25 cellular contexts compared by ENCODE assay signal in genomic region chr20:63002511-63002910, GRCh38. TPM values are rescaled to one million over a fixed set of nuclear protein-coding genes. Genes with fewer than 3 reads are reported as not detected.
"Had no signal": no experiment of that assay in that cellular context is flagged by ENCODE, and none has a peak within 500 bp of the region (broad histone marks: within the 10 kb centered on the region; RNA-seq: fewer than 3 reads in every experiment).

No MANE protein-coding gene starts in this region.

- H3K4me3 ChIP-seq: ascending aorta, body of pancreas, MG63 had no signal

- H3K9me3 ChIP-seq: ascending aorta, body of pancreas had no signal

- H3K4me1 ChIP-seq: ascending aorta had no signal

- H3K27ac ChIP-seq: ascending aorta, body of pancreas had no signal

- H3K36me3 ChIP-seq: ascending aorta, MG63 had no signal

- DNase-seq: activated CD4-positive, alpha-beta T cell treated with anti-CD3 and anti-CD28 coated beads for 4 hours; activated CD8-positive, alpha-beta memory T cell treated with anti-CD3 and anti-CD28 coated beads, Interleukin-2, amount 50 U/mL, for 4 hours; activated CD8-positive, alpha-beta T cell treated with anti-CD3 and anti-CD28 coated beads for 36 hours; activated naive CD8-positive, alpha-beta T cell treated with anti-CD3 and anti-CD28 coated beads, Interleukin-2, amount 50 U/mL, for 24 hours; amniotic stem cell; body of pancreas; KG1; MG63; MV-4-11; NCI-H1105; NCI-H1436; NCI-H1694 treated with DMSO at 0.1 percent for 48 hours; NCI-H2029 treated with DMSO at 0.1 percent for 48 hours; NCI-H345; NCI-H510A; NCI-H526 treated with DMSO at 0.1 percent for 48 hours; NK-92 treated with Interleukin-12 subunit alpha and Interleukin-12 subunit beta, amount 100 ng/mL, for 24 hours; OCI-M1; SIG-M5; T-helper 2 cell; T1000 had no signal

- ATAC-seq: activated CD4-positive, CD25-positive, alpha-beta regulatory T cell treated with anti-CD3 and anti-CD28 coated beads, Interleukin-2, amount 50 U/mL, for 24 hours; activated CD8-positive, alpha-beta T cell treated with anti-CD3 and anti-CD28 coated beads for 36 hours; activated naive CD4-positive, alpha-beta T cell treated with anti-CD3 and anti-CD28 coated beads, Interleukin-2, amount 50 U/mL, for 72 hours; activated naive CD8-positive, alpha-beta T cell treated with anti-CD3 and anti-CD28 coated beads, Interleukin-2, amount 50 U/mL, for 24 hours; body of pancreas had no signal

RNA-seq across cellular contexts. Expression of gene BHLHE23, which starts 4.3 kb away (rescaled TPM):
- total RNA-seq: activated CD8-positive, alpha-beta T cell treated with anti-CD3 and anti-CD28 coated beads for 36 hours; activated naive CD4-positive, alpha-beta T cell treated with anti-CD3 and anti-CD28 coated beads, Interleukin-2, amount 50 U/mL, for 72 hours; ascending aorta; body of pancreas; LHCN-M2 had no signal

RNA-seq across cellular contexts. Expression of gene SLC17A9, which starts 50.0 kb away (rescaled TPM):
- total RNA-seq: LHCN-M2 had no signal
